7 cellular contexts compared by ENCODE assay signal in genomic region chr3:71225951-71226564, GRCh38.
DNase-seq lines count a peak whose midpoint lies in the region; ATAC-seq lines count a peak whose summit lies in the region.

No MANE protein-coding gene starts in this region.

- H3K4me1 ChIP-seq in esophagus (ENCODE audit: control insufficient read depth in 2 of 2, insufficient read depth in 2 of 2, low read length in 1 of 2) = no peaks in the 10 kb centered on the region

- no peaks in the 10 kb centered on the region for H3K27me3 ChIP-seq in esophagus (ENCODE audit: control insufficient read depth in 1 of 2, insufficient read depth in 2 of 2, low read length in 2 of 2)

- no peak for DNase-seq in stimulated activated naive B cell treated with anti-CD40 and anti-IgM and Interleukin-4, amounts not matched to agents 10 μg/mL and 1 μg/mL and 100 μg/mL, for 72 hours
- DNase-seq in foreskin melanocyte (no peak), NCI-H510A (lab: John Stamatoyannopoulos, UW) (no peak)

- ATAC-seq in GM21381 (IDR thresholded peaks at IDR 0.05; ENCODE audit: unreplicated experiment) (peak; percentile 4), HG03432 (IDR thresholded peaks at IDR 0.05; ENCODE audit: unreplicated experiment) (peak; percentile 3), HG02623 (IDR thresholded peaks at IDR 0.05; ENCODE audit: unreplicated experiment) (no peak)
- no peak for ATAC-seq in stimulated activated naive B cell treated with anti-CD40 and anti-IgM and Interleukin-4, amounts not matched to agents 10 μg/mL and 1 μg/mL and 100 μg/mL, for 72 hours (replicated peaks)

- H3K4me3 ChIP-seq in esophagus (ENCODE audit: low read depth in 1 of 2, low read length in 2 of 2) = no peak overlapping the region

- peak overlapping the region; percentile 45 to 82 for H3K27ac ChIP-seq in esophagus (ENCODE audit: low read depth in 2 of 2, low read length in 1 of 2)

- H3K27ac Mint-ChIP-seq in stimulated activated naive B cell treated with anti-CD40 and anti-IgM and Interleukin-4, amounts not matched to agents 10 μg/mL and 1 μg/mL and 100 μg/mL, for 72 hours = peak overlapping the region; percentile 97

- no peaks in the 10 kb centered on the region for H3K36me3 ChIP-seq in esophagus (ENCODE audit: control insufficient read depth in 2 of 2, insufficient read depth in 2 of 2, low read length in 1 of 2)

- peak overlapping the region; percentile 82 to 87 for H3K4me3 Mint-ChIP-seq in stimulated activated naive B cell treated with anti-CD40 and anti-IgM and Interleukin-4, amounts not matched to agents 10 μg/mL and 1 μg/mL and 100 μg/mL, for 72 hours

- H3K9me3 Mint-ChIP-seq in stimulated activated naive B cell treated with anti-CD40 and anti-IgM and Interleukin-4, amounts not matched to agents 10 μg/mL and 1 μg/mL and 100 μg/mL, for 72 hours = peaks cover 3 to 12% of the 10 kb centered on the region in 2 donors

- peaks cover 50 to 71% of the 10 kb centered on the region in 2 donors for H3K4me1 Mint-ChIP-seq in stimulated activated naive B cell treated with anti-CD40 and anti-IgM and Interleukin-4, amounts not matched to agents 10 μg/mL and 1 μg/mL and 100 μg/mL, for 72 hours

- no peaks in the 10 kb centered on the region for H3K9me3 ChIP-seq in esophagus (ENCODE audit: control insufficient read depth in 2 of 2, insufficient read depth in 1 of 2, low read depth in 1 of 2, low read length in 1 of 2)

- H3K27me3 Mint-ChIP-seq in stimulated activated naive B cell treated with anti-CD40 and anti-IgM and Interleukin-4, amounts not matched to agents 10 μg/mL and 1 μg/mL and 100 μg/mL, for 72 hours = no peaks in the 10 kb centered on the region

- WGBS in esophagus, 2 donors = 54 to 64% methylated on average over 4 of the region's 4 CpGs

- peaks cover 17 to 31% of the 10 kb centered on the region in 2 donors for H3K36me3 Mint-ChIP-seq in stimulated activated naive B cell treated with anti-CD40 and anti-IgM and Interleukin-4, amounts not matched to agents 10 μg/mL and 1 μg/mL and 100 μg/mL, for 72 hours

Comparison
In these comparisons a context has a peak if more than half of its experiments do, and no peak if none do; other contexts are left out.
1. ATAC-seq: peak in GM21381 (single experiment) and HG03432 (single experiment); none in stimulated activated naive B cell treated with anti-CD40 and anti-IgM and Interleukin-4, amounts not matched to agents 10 μg/mL and 1 μg/mL and 100 μg/mL, for 72 hours (0 of 2) and HG02623 (single experiment).